8 cellular contexts compared by ENCODE assay signal in genomic region chr3:50610181-50610971, GRCh38. TPM values are rescaled to one million over a fixed set of nuclear protein-coding genes. Genes with fewer than 3 reads are reported as not detected.
DNase-seq lines count a peak whose midpoint lies in the region; ATAC-seq and TF ChIP-seq lines count a peak whose summit lies in the region.

No MANE protein-coding gene starts in this region.

- H3K27ac Mint-ChIP-seq in mesothelial cell of epicardium: peak overlapping the region; percentile 89

- TF ChIP-seq CTCF in body of pancreas (IDR thresholded peaks at IDR 0.05) (no peak), mesothelial cell of epicardium (IDR thresholded peaks at IDR 0.05; ENCODE audit: unreplicated experiment) (no peak), upper lobe of right lung (IDR thresholded peaks at IDR 0.05) (no peak)

- H3K36me3 ChIP-seq in body of pancreas (replicated peaks in 1 of 2; ENCODE audit: insufficient read depth in 1 of 2, low read depth in 2 of 2) (peaks cover 0 to 6% of the 10 kb centered on the region in 2 donors), upper lobe of right lung (peaks cover 35% of the 10 kb centered on the region)

- H3K4me1 Mint-ChIP-seq in mesothelial cell of epicardium: peaks cover 46% of the 10 kb centered on the region

- H3K4me1 ChIP-seq in body of pancreas (peaks cover 81% of the 10 kb centered on the region), upper lobe of right lung (peaks cover 65% of the 10 kb centered on the region)

- ATAC-seq in body of pancreas: no peak
- no peak for ATAC-seq in upper lobe of right lung
- ATAC-seq in GM19023 (IDR thresholded peaks at IDR 0.05; ENCODE audit: unreplicated experiment): no peak

- no peak for TF ChIP-seq POLR2A in body of pancreas (IDR thresholded peaks at IDR 0.05)

- peaks cover under 1% of the 10 kb centered on the region for H3K36me3 Mint-ChIP-seq in mesothelial cell of epicardium

- H3K4me3 ChIP-seq in body of pancreas (peak overlapping the region; percentile 44 to 85), upper lobe of right lung (peak overlapping the region; percentile 83)

- intact Hi-C loops in body of pancreas (cut with DNase I) (no loop called here), upper lobe of right lung (cut with DNase I) (no loop called here), head of caudate nucleus (cut with DNase I) (loop anchor here (5.0 kb wide), 1 partner anchor 38 kb away; no protein-coding TSS in a partner anchor)

- 47 to 59% methylated on average over 4 to 6 of the region's 6 CpGs for WGBS in body of pancreas, 2 donors

- H3K27ac ChIP-seq in body of pancreas (peak overlapping the region; percentile 79 to 88 (median 86)), upper lobe of right lung (peak overlapping the region; percentile 91)

- no peaks in the 10 kb centered on the region for H3K9me3 ChIP-seq in body of pancreas
- no peaks in the 10 kb centered on the region for H3K9me3 ChIP-seq in upper lobe of right lung

- H3K9me3 Mint-ChIP-seq in mesothelial cell of epicardium: no peaks in the 10 kb centered on the region

- H3K4me3 Mint-ChIP-seq in mesothelial cell of epicardium: peak overlapping the region; percentile 79

- H3K27me3 ChIP-seq in body of pancreas (no peaks in the 10 kb centered on the region), upper lobe of right lung (no peaks in the 10 kb centered on the region)

- peaks cover 5% of the 10 kb centered on the region for H3K27me3 Mint-ChIP-seq in mesothelial cell of epicardium (ENCODE audit: low read depth)

- DNase-seq in activated CD4-positive, alpha-beta T cell treated with anti-CD3 and anti-CD28 coated beads for 4 hours: peak; percentile 52 to 64
- no peak for DNase-seq in activated CD4-positive, alpha-beta T cell treated with anti-CD3 and anti-CD28 coated beads for 1 hour
- DNase-seq in body of pancreas (peak; percentile 75 to 86 (median 82)), mesothelial cell of epicardium (ENCODE audit: low spot score in 2 of 2, unreplicated experiment in 2 of 2) (peak; percentile 43 to 55), upper lobe of right lung (peak; percentile 84), DMS53 treated with DMSO at 0.1 percent for 48 hours (lab: John Stamatoyannopoulos, UW; ENCODE audit: unreplicated experiment) (no peak), head of caudate nucleus (no peak)

RNA-seq across cellular contexts. Expression of gene CISH, which starts 1.2 kb away (rescaled TPM):
- 10 to 100 TPM in 1 of 2 donors, 1 to 10 TPM in 1; 4.9 to 19.8 TPM for total RNA-seq in body of pancreas
- 15.2 to 16.7 TPM (median 15.2 TPM) in 3 replicates for total RNA-seq in mesothelial cell of epicardium
- 71.6 TPM for total RNA-seq in upper lobe of right lung

RNA-seq across cellular contexts. Expression of gene MAPKAPK3, which starts 6.6 kb away (rescaled TPM):
- total RNA-seq in body of pancreas (10 to 100 TPM; 23.6 to 29.3 TPM), mesothelial cell of epicardium (33.6 to 36.8 TPM (median 35.9 TPM) in 3 replicates), upper lobe of right lung (60.8 TPM)

RNA-seq across cellular contexts. Expression of gene HEMK1, which starts 41.1 kb away (rescaled TPM):
- 1 to 10 TPM; 6.7 to 9.6 TPM for total RNA-seq in body of pancreas
- 32.1 to 34.1 TPM (median 32.8 TPM) in 3 replicates for total RNA-seq in mesothelial cell of epicardium
- total RNA-seq in upper lobe of right lung: 28.3 TPM

RNA-seq across cellular contexts. Expression of gene C3orf18, which starts 42.8 kb away (rescaled TPM):
- 10 to 100 TPM in 1 of 2 donors, 1 to 10 TPM in 1; 6.3 to 11.4 TPM for total RNA-seq in body of pancreas
- total RNA-seq in mesothelial cell of epicardium: 12.7 to 15.1 TPM (median 12.8 TPM) in 3 replicates
- total RNA-seq in upper lobe of right lung: 6.9 TPM

Comparison
In these comparisons a context has a peak if more than half of its experiments do, and no peak if none do; other contexts are left out.
1. DNase-seq: peak in activated CD4-positive, alpha-beta T cell treated with anti-CD3 and anti-CD28 coated beads for 4 hours (2 of 2), body of pancreas (4 of 4), mesothelial cell of epicardium (2 of 2) and upper lobe of right lung (single experiment); none in activated CD4-positive, alpha-beta T cell treated with anti-CD3 and anti-CD28 coated beads for 1 hour (single experiment), DMS53 treated with DMSO at 0.1 percent for 48 hours (single experiment) and head of caudate nucleus (0 of 42).